ENCODE assay signal across 28 cellular contexts in the genomic region with DNA sequence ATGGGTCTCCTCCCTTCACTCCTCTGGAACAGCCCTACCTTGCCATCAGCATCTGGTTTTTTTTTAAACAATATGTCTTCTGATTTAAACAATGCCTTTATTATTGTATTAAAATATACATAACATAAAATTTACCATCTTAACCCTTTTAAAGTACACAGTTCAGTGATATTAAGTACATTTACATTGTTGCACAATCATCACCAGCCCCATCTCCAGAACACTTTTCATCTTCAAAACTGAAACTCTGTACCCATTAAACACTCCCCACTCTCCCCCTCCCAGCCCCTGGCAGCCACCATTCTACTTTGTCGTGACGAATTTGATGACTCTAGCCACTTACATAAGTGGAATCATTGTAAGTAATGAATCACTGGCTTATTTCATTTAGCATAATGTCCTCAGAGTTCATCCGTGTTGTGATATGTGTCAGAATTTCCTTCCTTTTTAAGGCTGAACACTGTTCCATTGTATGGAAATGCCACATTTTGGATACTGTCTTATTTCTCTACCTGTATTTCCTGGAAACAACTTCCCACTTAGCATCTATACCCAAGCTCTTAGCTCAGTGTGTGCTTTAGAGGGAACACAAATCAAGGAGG. TPM values are rescaled to one million over a fixed set of nuclear protein-coding genes. Genes with fewer than 3 reads are reported as not detected.
DNase-seq lines count a peak whose midpoint lies in the region; ATAC-seq lines count a peak whose summit lies in the region.
"Had no signal": no experiment of that assay in that cellular context is flagged by ENCODE, and none has a peak within 500 bp of the region (broad histone marks: within the 10 kb centered on the region; RNA-seq: fewer than 3 reads in every experiment).

No MANE protein-coding gene starts in this region.

- H3K9me3 ChIP-seq in effector memory CD4-positive, alpha-beta T cell (ENCODE audit: control insufficient read depth, low read length), result no peaks in the 10 kb centered on the region
- H3K9me3 ChIP-seq: colonic mucosa, lower lobe of right lung, prostate gland, SK-N-SH, tibial nerve had no signal

- no peaks in the 10 kb centered on the region for H3K27me3 ChIP-seq in effector memory CD4-positive, alpha-beta T cell (replicated peaks; ENCODE audit: control insufficient read depth, insufficient read depth, low read length, poor library complexity, severe bottlenecking)
- H3K27me3 ChIP-seq: brain microvascular endothelial cell, colonic mucosa, tibial nerve had no signal

- H3K4me3 Mint-ChIP-seq in stimulated activated effector memory CD8-positive, alpha-beta T cell treated with anti-CD3 and anti-CD28 coated beads, Interleukin-12 subunit alpha, Interleukin-12 subunit beta, amount 100 ng/mL, for 72 hours, result no peak overlapping the region
- H3K4me3 Mint-ChIP-seq: CD4-positive, alpha-beta T cell; stimulated activated naive CD8-positive, alpha-beta T cell treated with anti-CD3 and anti-CD28 coated beads, Interleukin-15, Interleukin-2, amounts not matched to agents 100 ng/mL and 50 ng/mL, for 24 hours had no signal

- H3K36me3 Mint-ChIP-seq in stimulated activated effector memory CD8-positive, alpha-beta T cell treated with anti-CD3 and anti-CD28 coated beads, Interleukin-12 subunit alpha, Interleukin-12 subunit beta, amount 100 ng/mL, for 72 hours, result no peaks in the 10 kb centered on the region

- intact Hi-C loops in Right ventricle myocardium superior (cut with DNase I), result no loop called here

- no peak overlapping the region for H3K4me3 ChIP-seq in effector memory CD4-positive, alpha-beta T cell (ENCODE audit: insufficient read depth, low read depth, low read length, poor library complexity, severe bottlenecking)
- H3K4me3 ChIP-seq: colonic mucosa, lower lobe of right lung, prostate gland, tibial nerve had no signal

- no peaks in the 10 kb centered on the region for H3K9me3 Mint-ChIP-seq in stimulated activated effector memory CD8-positive, alpha-beta T cell treated with anti-CD3 and anti-CD28 coated beads, Interleukin-12 subunit alpha, Interleukin-12 subunit beta, amount 100 ng/mL, for 72 hours
- H3K9me3 Mint-ChIP-seq: activated T-helper 2 cell treated with anti-CD3 and anti-CD28 coated beads, Interferon-gamma antibody, Interleukin-2, Interleukin-4, amounts not matched to agents 10 μg/mL and 5 μg/mL and 100 μg/mL, durations not matched to agents 14 hours and 24 hours and 36 hours; CD4-positive, alpha-beta T cell; stimulated activated naive CD8-positive, alpha-beta T cell treated with anti-CD3 and anti-CD28 coated beads, Interleukin-15, Interleukin-2, amounts not matched to agents 100 ng/mL and 50 ng/mL, for 24 hours had no signal

- peak; percentile 19 for DNase-seq in stimulated activated CD4-positive, alpha-beta T cell treated with anti-CD3 and anti-CD28 coated beads, Interleukin-15, amount 100 ng/mL, for 24 hours
- no peak for DNase-seq in stimulated activated CD4-positive, alpha-beta T cell treated with anti-CD3 and anti-CD28 coated beads, Interleukin-4, amount 100 ng/mL, for 24 hours
- DNase-seq in SW480 (ENCODE audit: low spot score) (peak; percentile 23), epithelial cell of prostate (ENCODE audit: low read depth, low spot score) (peak; percentile 43), Right ventricle myocardium superior (no peak)
- no peak for DNase-seq in stimulated activated effector memory CD8-positive, alpha-beta T cell treated with anti-CD3 and anti-CD28 coated beads, Interleukin-12 subunit alpha, Interleukin-12 subunit beta, amount 100 ng/mL, for 72 hours (ENCODE audit: low spot score in 2 of 2)
- DNase-seq in effector memory CD4-positive, alpha-beta T cell, result no peak
- DNase-seq: brain microvascular endothelial cell; CD4-positive, alpha-beta T cell; colonic mucosa; DMS153; KBM-7; lower lobe of right lung; MV-4-11; NCI-H1694; NCI-H2171 treated with DMSO at 0.1 percent for 48 hours; NCI-H524 treated with DMSO at 0.1 percent for 48 hours; RPMI8226; SK-N-SH; small intestine; stimulated activated CD4-positive, alpha-beta T cell treated with anti-CD3 and anti-CD28 coated beads, Interleukin-4, amount 100 ng/mL, for 1 hour; T-helper 9 cell had no signal

- H3K27ac ChIP-seq in epithelial cell of prostate, result peak overlapping the region; percentile 75
- H3K27ac ChIP-seq in effector memory CD4-positive, alpha-beta T cell (ENCODE audit: insufficient read depth, low read length, poor library complexity, severe bottlenecking), result no peak overlapping the region
- H3K27ac ChIP-seq: brain microvascular endothelial cell, colonic mucosa, lower lobe of right lung, prostate gland, tibial nerve had no signal

- peaks cover 24% of the 10 kb centered on the region for H3K4me1 Mint-ChIP-seq in stimulated activated effector memory CD8-positive, alpha-beta T cell treated with anti-CD3 and anti-CD28 coated beads, Interleukin-12 subunit alpha, Interleukin-12 subunit beta, amount 100 ng/mL, for 72 hours

- no peak overlapping the region for H3K27ac Mint-ChIP-seq in stimulated activated effector memory CD8-positive, alpha-beta T cell treated with anti-CD3 and anti-CD28 coated beads, Interleukin-12 subunit alpha, Interleukin-12 subunit beta, amount 100 ng/mL, for 72 hours
- H3K27ac Mint-ChIP-seq: activated T-helper 2 cell treated with anti-CD3 and anti-CD28 coated beads, Interferon-gamma antibody, Interleukin-2, Interleukin-4, amounts not matched to agents 10 μg/mL and 5 μg/mL and 100 μg/mL, durations not matched to agents 14 hours and 24 hours and 36 hours; CD4-positive, alpha-beta T cell; stimulated activated naive CD8-positive, alpha-beta T cell treated with anti-CD3 and anti-CD28 coated beads, Interleukin-15, Interleukin-2, amounts not matched to agents 100 ng/mL and 50 ng/mL, for 24 hours had no signal

- no peaks in the 10 kb centered on the region for H3K36me3 ChIP-seq in effector memory CD4-positive, alpha-beta T cell (ENCODE audit: control insufficient read depth, insufficient read depth, low read length)
- H3K36me3 ChIP-seq: brain microvascular endothelial cell, colonic mucosa, lower lobe of right lung, prostate gland, tibial nerve had no signal

- H3K4me1 ChIP-seq in effector memory CD4-positive, alpha-beta T cell (ENCODE audit: control insufficient read depth, insufficient read depth, low read length, poor library complexity, severe bottlenecking), result no peaks in the 10 kb centered on the region
- H3K4me1 ChIP-seq: colonic mucosa, lower lobe of right lung, prostate gland, tibial nerve had no signal

- peak; percentile 76 for ATAC-seq in stimulated activated effector memory CD8-positive, alpha-beta T cell treated with anti-CD3 and anti-CD28 coated beads, Interleukin-12 subunit alpha, Interleukin-12 subunit beta, amount 100 ng/mL, for 72 hours
- ATAC-seq in Right ventricle myocardium superior (ENCODE audit: poor library complexity) (no peak), HG03196 (IDR thresholded peaks at IDR 0.05; ENCODE audit: unreplicated experiment) (no peak)

RNA-seq across cellular contexts. Expression of a gene that starts 28.7 kb away (rescaled TPM):
- not detected for total RNA-seq in Right ventricle myocardium superior
- total RNA-seq: activated T-helper 2 cell treated with anti-CD3 and anti-CD28 coated beads, Interferon-gamma antibody, Interleukin-2, Interleukin-4, amounts not matched to agents 10 μg/mL and 5 μg/mL and 100 μg/mL, durations not matched to agents 14 hours and 24 hours and 36 hours; CD4-positive, alpha-beta T cell; epithelial cell of proximal tubule; prostate gland; tibial nerve had no signal

Comparison
In these comparisons a context has a peak if more than half of its experiments do, and no peak if none do; other contexts are left out.
1. DNase-seq: peak in stimulated activated CD4-positive, alpha-beta T cell treated with anti-CD3 and anti-CD28 coated beads, Interleukin-15, amount 100 ng/mL, for 24 hours (single experiment), SW480 (single experiment) and epithelial cell of prostate (single experiment); none in stimulated activated CD4-positive, alpha-beta T cell treated with anti-CD3 and anti-CD28 coated beads, Interleukin-4, amount 100 ng/mL, for 24 hours (single experiment), stimulated activated effector memory CD8-positive, alpha-beta T cell treated with anti-CD3 and anti-CD28 coated beads, Interleukin-12 subunit alpha, Interleukin-12 subunit beta, amount 100 ng/mL, for 72 hours (0 of 2), Right ventricle myocardium superior (single experiment) and effector memory CD4-positive, alpha-beta T cell (0 of 3).